In the genomic region with DNA sequence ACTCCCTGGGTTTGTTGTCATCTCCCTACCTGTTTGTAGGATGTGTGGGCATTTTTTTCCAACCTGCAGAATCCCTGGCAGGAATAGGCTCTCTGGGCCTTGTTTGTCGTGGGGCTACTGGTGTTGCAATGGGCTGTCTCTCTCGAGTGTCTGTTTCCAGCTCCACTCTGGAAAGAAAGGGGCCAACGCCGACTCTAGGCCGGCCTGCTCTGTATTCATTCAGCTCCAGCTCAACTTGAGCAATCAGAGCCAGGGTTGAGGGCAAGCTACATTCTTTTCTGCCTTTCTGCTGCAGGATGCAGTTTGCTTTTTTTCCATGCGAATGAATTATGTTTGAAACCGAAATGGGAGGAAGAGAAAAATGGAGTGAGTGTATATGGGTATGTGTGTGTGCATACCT, we compare ENCODE assay signal across 11 cellular contexts. TPM values are rescaled to one million over a fixed set of nuclear protein-coding genes. Genes with fewer than 3 reads are reported as not detected.
DNase-seq lines count a peak whose midpoint lies in the region; TF ChIP-seq lines count a peak whose summit lies in the region.
"Had no signal": no experiment of that assay in that cellular context is flagged by ENCODE, and none has a peak within 500 bp of the region (broad histone marks: within the 10 kb centered on the region; RNA-seq: fewer than 3 reads in every experiment).

No MANE protein-coding gene starts in this region.

- H3K36me3 ChIP-seq in hepatocyte (replicated peaks; ENCODE audit: insufficient read depth, low read depth) (no peaks in the 10 kb centered on the region), sigmoid colon (peaks cover 0 to 24% (median 5%) of the 10 kb centered on the region in 4 donors)

- 46% methylated on average over 7 of the region's 7 CpGs for WGBS in hepatocyte (ENCODE audit: low lambda C conversion rate, missing lambda C conversion rate)
- 72 to 75% methylated on average over 7 of the region's 7 CpGs for WGBS in sigmoid colon, 2 donors

- TF ChIP-seq POLR2A in sigmoid colon (IDR thresholded peaks at IDR 0.05) = no peak

- intact Hi-C loops in sigmoid colon (cut with DNase I) = no loop called here

- no peaks in the 10 kb centered on the region for H3K9me2 ChIP-seq in hepatocyte (replicated peaks; ENCODE audit: insufficient read depth)

- H2AFZ ChIP-seq in hepatocyte = no peak overlapping the region

- peak; percentile 47 for DNase-seq in EH (ENCODE audit: low read depth)
- DNase-seq in astrocyte of the hippocampus (ENCODE audit: low read depth, low spot score) = peak; percentile 45
- DNase-seq in hepatocyte (ENCODE audit: low spot score) = peak; percentile 47
- peak; percentile 88 for DNase-seq in sigmoid colon
- no peak for DNase-seq in NCI-H1048 (lab: John Stamatoyannopoulos, UW)
- no peak for DNase-seq in NCI-H524 (lab: John Stamatoyannopoulos, UW)
- DNase-seq in NCI-H510A (lab: John Stamatoyannopoulos, UW) = no peak
- no peak for DNase-seq in NCI-H2171 treated with DMSO at 0.1 percent for 48 hours (lab: John Stamatoyannopoulos, UW)
- DNase-seq: activated CD4-positive, alpha-beta T cell treated with anti-CD3 and anti-CD28 coated beads for 4 hours; NCI-H526; stimulated activated naive CD8-positive, alpha-beta T cell treated with anti-CD3 and anti-CD28 coated beads, Interleukin-15, Interleukin-2, amounts not matched to agents 100 U/mL and 50 U/mL, for 24 hours had no signal

- H3K4me3 ChIP-seq in hepatocyte (peak overlapping the region; percentile 94), sigmoid colon (peak overlapping the region; percentile 1 to 78 (median 76))

- TF ChIP-seq EP300 in sigmoid colon (IDR thresholded peaks at IDR 0.05) = no peak

- H3K9me3 ChIP-seq in hepatocyte (ENCODE audit: low read depth) (no peaks in the 10 kb centered on the region), sigmoid colon (no peaks in the 10 kb centered on the region)

- H3K79me2 ChIP-seq in hepatocyte = peaks cover 58% of the 10 kb centered on the region

- peak overlapping the region; percentile 87 for H3K4me2 ChIP-seq in hepatocyte

- H3K27ac ChIP-seq in hepatocyte (peak overlapping the region; percentile 45), sigmoid colon (peak overlapping the region; percentile 85 to 93 (median 89))

- peaks cover 47% of the 10 kb centered on the region for H4K20me1 ChIP-seq in hepatocyte (ENCODE audit: insufficient read depth, poor library complexity, severe bottlenecking)

- no peak for TF ChIP-seq CTCF in hepatocyte (IDR thresholded peaks at IDR 0.05; ENCODE audit: poor library complexity)
- TF ChIP-seq CTCF in sigmoid colon (IDR thresholded peaks at IDR 0.05) = no peak

- H3K4me1 ChIP-seq in hepatocyte (ENCODE audit: insufficient read depth) (peaks cover 50% of the 10 kb centered on the region), sigmoid colon (peaks cover 0 to 76% (median 64%) of the 10 kb centered on the region in 4 donors)

- H3K27me3 ChIP-seq in hepatocyte (no peaks in the 10 kb centered on the region), sigmoid colon (no peaks in the 10 kb centered on the region)

RNA-seq across cellular contexts. Expression of a gene that starts 2.3 kb away (rescaled TPM):
- 68.9 and 89.0 TPM in 2 replicates for total RNA-seq in hepatocyte
- 79.9 and 85.4 TPM in 2 replicates for polyA plus RNA-seq in hepatocyte
- total RNA-seq in sigmoid colon = 10 to 100 TPM; 54.9 to 90.0 (median 58.0) TPM
- polyA plus RNA-seq in sigmoid colon = 10 to 100 TPM; 24.5 to 46.8 (median 32.8) TPM

Comparison
In these comparisons a context has a peak if more than half of its experiments do, and no peak if none do; other contexts are left out.
1. DNase-seq: peak in EH (single experiment), astrocyte of the hippocampus (single experiment), hepatocyte (single experiment) and sigmoid colon (single experiment); none in NCI-H1048 (single experiment), NCI-H524 (0 of 2), NCI-H510A (single experiment) and NCI-H2171 treated with DMSO at 0.1 percent for 48 hours (single experiment).